ENCODE assay signal across 22 cellular contexts in the genomic region with DNA sequence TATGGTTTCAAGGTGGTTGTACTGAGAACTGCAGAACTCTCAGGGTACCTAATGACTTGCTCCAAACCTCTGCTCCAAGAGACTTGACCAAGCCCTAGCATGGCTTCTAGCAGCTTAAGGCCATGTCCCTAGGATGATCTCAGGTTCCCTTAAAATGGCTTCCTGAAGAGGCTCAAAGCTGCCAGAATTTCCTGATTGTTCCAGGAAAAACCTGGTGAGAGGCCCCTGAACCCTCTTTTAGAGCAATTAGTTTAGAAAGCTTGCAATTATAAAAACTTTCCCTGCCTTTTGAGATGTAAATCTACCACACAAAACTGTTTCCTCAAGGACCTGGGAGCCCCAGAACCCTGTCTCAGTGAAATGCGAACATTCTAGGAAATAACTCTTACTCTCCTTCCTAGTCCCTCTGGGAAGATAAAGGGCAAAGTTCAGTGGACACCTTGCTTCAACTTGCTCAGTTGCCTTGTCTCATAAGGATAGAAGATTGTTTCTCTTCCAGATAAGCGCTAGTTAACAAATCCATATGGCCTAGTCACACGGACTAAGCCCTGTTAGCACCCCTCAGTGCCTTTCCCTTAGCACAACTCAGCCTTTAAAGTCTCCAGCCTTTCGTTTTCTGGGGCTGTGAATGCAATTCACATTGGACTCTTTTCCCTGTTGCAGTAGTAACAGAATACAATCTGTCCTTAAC. TPM values are rescaled to one million over a fixed set of nuclear protein-coding genes. Genes with fewer than 3 reads are reported as not detected.
DNase-seq lines count a peak whose midpoint lies in the region; ATAC-seq, FAIRE-seq and TF ChIP-seq lines count a peak whose summit lies in the region.
"Had no signal": no experiment of that assay in that cellular context is flagged by ENCODE, and none has a peak within 500 bp of the region (broad histone marks: within the 10 kb centered on the region; RNA-seq: fewer than 3 reads in every experiment).

No MANE protein-coding gene starts in this region.

- POLR2A ChIA-PET in CD4-positive, alpha-beta memory T cell (lab: Charles Lee; ENCODE audit: partially characterized antibody): no interaction called here
- POLR2A ChIA-PET in H1 (lab: Charles Lee; ENCODE audit: partially characterized antibody) (interaction anchor here (0.9 to 3.5 kb wide), 6 partner anchors 9 to 391 kb away, joined by 3 to 14 read pairs (median 3); partner anchors contain the start of gene LDHB), PC-3 (lab: Charles Lee; ENCODE audit: unreplicated experiment) (no interaction called here)

- TF ChIP-seq EP300 in H1 (IDR thresholded peaks at IDR 0.05; ENCODE audit: borderline replicate concordance in 1 of 2, low read depth in 2 of 2, low read length in 2 of 2): no peak

- H2AFZ ChIP-seq in H1 (ENCODE audit: low read length) (no peak overlapping the region), PC-3 (ENCODE audit: low read length) (no peak overlapping the region)

- H3K36me3 ChIP-seq in CD4-positive, alpha-beta memory T cell (ENCODE audit: insufficient read depth, low read length): no peaks in the 10 kb centered on the region
- H3K36me3 ChIP-seq in HUES64 (ENCODE audit: insufficient read depth, low read length) (peaks cover 17% of the 10 kb centered on the region), H1 (ENCODE audit: control insufficient read depth in 2 of 4, insufficient read depth in 4 of 4, low read length in 3 of 4) (no peaks in the 10 kb centered on the region; a peak in 1 of 8 replicates), PC-3 (ENCODE audit: low read depth, low read length) (no peaks in the 10 kb centered on the region)
- H3K36me3 ChIP-seq: ascending aorta, right atrium auricular region, SJCRH30 had no signal

- FAIRE-seq in H1 (lab: Jason Lieb, UNC): peak; percentile 66
- FAIRE-seq: HTR-8/SVneo had no signal

- H3K4me2 ChIP-seq in H1 (ENCODE audit: insufficient read depth in 1 of 2, low read depth in 2 of 2, low read length in 2 of 2): peak overlapping the region; percentile 69 to 76; a peak in 3 of 4 replicates
- no peak overlapping the region for H3K4me2 ChIP-seq in PC-3 (ENCODE audit: low read length)

- no peaks in the 10 kb centered on the region for H3K9me3 ChIP-seq in CD4-positive, alpha-beta memory T cell (ENCODE audit: control insufficient read depth in 1 of 2, low read length in 2 of 2)
- H3K9me3 ChIP-seq in HUES64 (ENCODE audit: insufficient read depth, low read depth, low read length) (no peaks in the 10 kb centered on the region), H1 (ENCODE audit: insufficient read depth in 2 of 2, low read depth in 1 of 2, low read length in 1 of 2) (no peaks in the 10 kb centered on the region), PC-3 (ENCODE audit: low read length) (no peaks in the 10 kb centered on the region)
- H3K9me3 ChIP-seq: ascending aorta, right atrium auricular region, SJCRH30 had no signal

- H2AK5ac ChIP-seq in H1 (ENCODE audit: low read depth, low read length): no peak overlapping the region

- no peak overlapping the region for H2BK15ac ChIP-seq in H1 (ENCODE audit: low read length)

- H3K14ac ChIP-seq in H1 (ENCODE audit: insufficient read length): no peak overlapping the region

- no peak overlapping the region for H2BK12ac ChIP-seq in H1 (ENCODE audit: low read depth, low read length)

- no peak overlapping the region for H4K8ac ChIP-seq in H1 (ENCODE audit: extremely low read depth, insufficient read depth, low read length)

- H4K5ac ChIP-seq in H1 (ENCODE audit: insufficient read length, low read depth, low read length): no peak overlapping the region

- H2BK20ac ChIP-seq in H1 (ENCODE audit: low read length): no peak overlapping the region

- H3K23me2 ChIP-seq in H1 (ENCODE audit: low read depth, low read length): no peaks in the 10 kb centered on the region

- no peak overlapping the region for H4K91ac ChIP-seq in H1 (replicated peaks; ENCODE audit: insufficient read length, low read length)

- peaks cover 5 to 6% of the 10 kb centered on the region in 2 donors for H3K36me3 Mint-ChIP-seq in CD4-positive, alpha-beta memory T cell
- peaks cover 14% of the 10 kb centered on the region for H3K36me3 Mint-ChIP-seq in nephron (ENCODE audit: low read depth)

- no peak overlapping the region for H2BK120ac ChIP-seq in H1 (replicated peaks; ENCODE audit: low read depth, low read length)

- no peak overlapping the region for H3K18ac ChIP-seq in H1 (ENCODE audit: extremely low read depth, low read length)

- peaks cover 35% of the 10 kb centered on the region for H3K4me1 ChIP-seq in CD4-positive, alpha-beta memory T cell (ENCODE audit: insufficient read depth, low read length)
- H3K4me1 ChIP-seq in HUES64 (ENCODE audit: insufficient read depth, low read length) (peaks cover 32% of the 10 kb centered on the region), H1 (replicated peaks in 1 of 4; ENCODE audit: control insufficient read depth in 3 of 4, insufficient read depth in 4 of 4, low read length in 3 of 4) (peaks cover 0 to 14% (median 6%) of the 10 kb centered on the region in 4 experiments; a peak in 4 of 7 replicates), PC-3 (ENCODE audit: insufficient read depth, low read length) (peaks cover 9% of the 10 kb centered on the region)
- H3K4me1 ChIP-seq: SJCRH30 had no signal

- ATAC-seq in HG02763 (IDR thresholded peaks at IDR 0.05; ENCODE audit: unreplicated experiment) (no peak), PC-3 (no peak)
- ATAC-seq: activated CD8-positive, alpha-beta T cell treated with anti-CD3 and anti-CD28 coated beads for 36 hours; stimulated activated effector memory CD8-positive, alpha-beta T cell treated with anti-CD3 and anti-CD28 coated beads, Interleukin-12 subunit alpha, Interleukin-12 subunit beta, amount 100 ng/mL, for 72 hours had no signal

- TF ChIP-seq CTCF in H1 (IDR thresholded peaks at IDR 0.05; ENCODE audit: control extremely low read depth in 1 of 3, insufficient read depth in 1 of 3, low read depth in 1 of 3, low read length in 3 of 3) (no peak), nephron (IDR thresholded peaks at IDR 0.05; ENCODE audit: unreplicated experiment in 3 of 3) (no peak), PC-3 (conservative IDR thresholded peaks at IDR 0.05; ENCODE audit: low read depth, low read length) (no peak)

- no peak overlapping the region for H3K56ac ChIP-seq in H1 (replicated peaks; ENCODE audit: insufficient read length, low read depth, low read length)

- no peaks in the 10 kb centered on the region for H3K9me2 ChIP-seq in PC-3 (replicated peaks; ENCODE audit: low read length)

- no peak for TF ChIP-seq RAD21 in H1 (IDR thresholded peaks at IDR 0.05 in 1 of 2, conservative IDR thresholded peaks at IDR 0.05 in 1 of 2; ENCODE audit: low read depth in 2 of 2, low read length in 2 of 2)

- H3K27ac ChIP-seq in CD4-positive, alpha-beta memory T cell (ENCODE audit: low read depth, low read length): no peak overlapping the region
- H3K27ac ChIP-seq in HUES64 (ENCODE audit: low read depth, low read length) (peak overlapping the region; percentile 73), H1 (ENCODE audit: low read depth, low read length) (peak overlapping the region; percentile 43), PC-3 (ENCODE audit: low read length) (no peak overlapping the region)
- H3K27ac ChIP-seq: ascending aorta, SJCRH30 had no signal

- intact Hi-C loops in CD4-positive, alpha-beta memory T cell (cut with micrococcal nuclease): loop anchor here (5.0 kb wide), 1 partner anchor 579 kb away; the partner anchor contains the start of gene ETNK1
- intact Hi-C loops in PC-3 (cut with micrococcal nuclease): no loop called here

- H3K9me3 Mint-ChIP-seq in CD4-positive, alpha-beta memory T cell: no peaks in the 10 kb centered on the region
- H3K9me3 Mint-ChIP-seq in nephron: no peaks in the 10 kb centered on the region
- H3K9me3 Mint-ChIP-seq: activated CD8-positive, alpha-beta T cell treated with anti-CD3 and anti-CD28 coated beads for 36 hours; activated naive CD4-positive, alpha-beta T cell treated with anti-CD3 and anti-CD28 coated beads for 36 hours; CD8-positive, alpha-beta memory T cell; stimulated activated effector memory CD8-positive, alpha-beta T cell treated with anti-CD3 and anti-CD28 coated beads, Interleukin-12 subunit alpha, Interleukin-12 subunit beta, amount 100 ng/mL, for 72 hours had no signal

- H3K27ac Mint-ChIP-seq in CD4-positive, alpha-beta memory T cell: peak overlapping the region in 2 of 7 donors; percentile 20 to 53
- H3K27ac Mint-ChIP-seq in nephron: peak overlapping the region in 2 of 3 experiments; percentile 19
- H3K27ac Mint-ChIP-seq: activated CD8-positive, alpha-beta T cell treated with anti-CD3 and anti-CD28 coated beads for 36 hours; activated naive CD4-positive, alpha-beta T cell treated with anti-CD3 and anti-CD28 coated beads for 36 hours had no signal

- no peak overlapping the region for H3K4ac ChIP-seq in H1 (replicated peaks; ENCODE audit: insufficient read length, low read depth, low read length)

- peak overlapping the region; percentile 76; the same call in 1 of the 2 replicates for H2BK5ac ChIP-seq in H1 (ENCODE audit: low read depth, low read length)

- H3K79me1 ChIP-seq in H1 (ENCODE audit: low read depth, low read length): 0 out of 2 replicates have a peak, but pooled peaks cover 2% of the 10 kb centered on the region

- CTCF ChIA-PET in CD4-positive, alpha-beta memory T cell (lab: Charles Lee; ENCODE audit: partially characterized antibody): interaction anchor here (1.0 kb wide), 1 partner anchor 352 kb away, joined by 4 read pairs; no protein-coding TSS in a partner anchor
- CTCF ChIA-PET in H1 (lab: Charles Lee; ENCODE audit: partially characterized antibody) (interaction anchor here (1.6 kb wide), 1 partner anchor 395 kb away, joined by 5 read pairs; no protein-coding TSS in a partner anchor), PC-3 (lab: Charles Lee) (no interaction called here)

- peaks cover 3% of the 10 kb centered on the region for H3F3A ChIP-seq in PC-3 (ENCODE audit: low read length, unreplicated experiment)

- H4K20me1 ChIP-seq in H1 (replicated peaks in 1 of 2; ENCODE audit: control insufficient read depth in 1 of 2, insufficient read depth in 2 of 2, low read length in 2 of 2) (no peaks in the 10 kb centered on the region), PC-3 (ENCODE audit: low read length) (peaks cover 4% of the 10 kb centered on the region; the same call in 1 of the 2 replicates)

- DNase-seq in CD4-positive, alpha-beta memory T cell: no peak
- peak in 1 of 2 experiments; percentile 15 for DNase-seq in H1 (ENCODE audit: low read depth in 1 of 2, low spot score in 2 of 2)
- DNase-seq in NCI-H2227 treated with DMSO at 0.1 percent for 48 hours (lab: John Stamatoyannopoulos, UW): no peak
- no peak for DNase-seq in PC-3
- DNase-seq in superior temporal gyrus (ENCODE audit: extremely low spot score): no peak
- DNase-seq: activated CD8-positive, alpha-beta T cell treated with anti-CD3 and anti-CD28 coated beads for 36 hours; activated naive CD4-positive, alpha-beta T cell treated with anti-CD3 and anti-CD28 coated beads for 36 hours; activated T-cell treated with anti-CD3 and anti-CD28 coated beads, Interleukin-2, amount 50 U/mL, for 1 hour; CD8-positive, alpha-beta memory T cell; GOT3; kidney glomerular epithelial cell; NCI-H1417; NCI-H526; SJCRH30; T-helper 2 cell had no signal

- H3K4me1 Mint-ChIP-seq in CD4-positive, alpha-beta memory T cell: peaks cover 35 to 54% (median 43%) of the 10 kb centered on the region in 4 donors
- peaks cover 30% of the 10 kb centered on the region for H3K4me1 Mint-ChIP-seq in nephron

- 0 out of 2 replicates have a peak overlapping the region, but pooled peaks have one; percentile 11 for H3K9ac ChIP-seq in HUES64 (ENCODE audit: low read depth, low read length)
- H3K9ac ChIP-seq in H1 (replicated peaks in 1 of 4; ENCODE audit: extremely low read depth in 1 of 4, low read depth in 3 of 4, low read length in 3 of 4): no peak overlapping the region; a peak in 1 of 7 replicates
- no peak overlapping the region for H3K9ac ChIP-seq in PC-3 (ENCODE audit: low read length)

- no peak for TF ChIP-seq POLR2A in H1 (IDR thresholded peaks at IDR 0.05; ENCODE audit: control extremely low read depth in 1 of 2, low read depth in 2 of 2, low read length in 2 of 2)

- 68% methylated on average over 4 of the region's 4 CpGs for WGBS in HUES64
- 59% methylated on average over 4 of the region's 4 CpGs; no CpG with 5 or more reads in 1 of the 2 experiments for WGBS in H1 (ENCODE audit: extremely low coverage in 1 of 2, insufficient coverage in 1 of 2, insufficient read length in 1 of 2, insufficient replicate concordance in 2 of 2, low coverage in 1 of 2, low lambda C conversion rate in 2 of 2, missing lambda C conversion rate in 1 of 2), 2 experiments

- no peaks in the 10 kb centered on the region for H3K27me3 ChIP-seq in CD4-positive, alpha-beta memory T cell (ENCODE audit: insufficient read depth, low read length)
- no peaks in the 10 kb centered on the region for H3K27me3 ChIP-seq in HUES64 (ENCODE audit: insufficient read depth, low read length)
- H3K27me3 ChIP-seq in H1 (replicated peaks in 1 of 4; ENCODE audit: control insufficient read depth in 3 of 4, extremely low read depth in 1 of 4, insufficient read depth in 3 of 4, low read length in 3 of 4): no peaks in the 10 kb centered on the region
- H3K27me3 ChIP-seq in PC-3 (ENCODE audit: low read length): no peaks in the 10 kb centered on the region
- H3K27me3 ChIP-seq: ascending aorta, right atrium auricular region, SJCRH30 had no signal

- no peaks in the 10 kb centered on the region for H3K27me3 Mint-ChIP-seq in CD4-positive, alpha-beta memory T cell
- no peaks in the 10 kb centered on the region for H3K27me3 Mint-ChIP-seq in nephron (ENCODE audit: low read depth)
- H3K27me3 Mint-ChIP-seq: activated CD8-positive, alpha-beta T cell treated with anti-CD3 and anti-CD28 coated beads for 36 hours; CD8-positive, alpha-beta memory T cell had no signal

- peak overlapping the region in 5 of 8 donors; percentile 13 to 69 (median 48) for H3K4me3 Mint-ChIP-seq in CD4-positive, alpha-beta memory T cell
- peak overlapping the region; percentile 46 to 71 (median 66) for H3K4me3 Mint-ChIP-seq in nephron

- H3K23ac ChIP-seq in H1 (ENCODE audit: insufficient read length): no peak overlapping the region

- H3K4me3 ChIP-seq in CD4-positive, alpha-beta memory T cell (ENCODE audit: low read length in 2 of 2): no peak overlapping the region
- H3K4me3 ChIP-seq in HUES64 (ENCODE audit: low read length) (peak overlapping the region; percentile 75), H1 (ENCODE audit: extremely low read depth in 1 of 4, insufficient read depth in 2 of 4, low read depth in 3 of 4, low read length in 4 of 4) (peak overlapping the region in 1 of 4 experiments; percentile 90; a peak in 1 of 8 replicates), PC-3 (ENCODE audit: low read length) (no peak overlapping the region; the same call in 1 of the 2 replicates)
- H3K4me3 ChIP-seq: right atrium auricular region, SJCRH30 had no signal

- H3K79me2 ChIP-seq in H1 (ENCODE audit: control insufficient read depth in 1 of 2, insufficient read depth in 2 of 2, low read length in 2 of 2) (peaks cover 0 to 50% of the 10 kb centered on the region in 2 experiments; a peak in 2 of 4 replicates), PC-3 (ENCODE audit: low read length) (peaks cover 54% of the 10 kb centered on the region)

- BruUV-seq in PC-3 (replicated peaks; lab: Mats Ljungman, UMichigan): no TSS peak

RNA-seq across cellular contexts. Expression of gene CMAS, which starts 2.5 kb away (rescaled TPM):
- total RNA-seq in CD4-positive, alpha-beta memory T cell: 10 to 100 TPM; 20.1 to 20.3 TPM
- 10 to 100 TPM; 45.0 to 54.0 TPM for polyA plus RNA-seq in CD4-positive, alpha-beta memory T cell
- 49.6 TPM for polyA plus RNA-seq in HUES64 (2013, experiment 1 of 2)
- polyA plus RNA-seq in HUES64 (2013, experiment 2 of 2): 53.0 TPM
- 53.2 and 59.8 TPM in 2 replicates for total RNA-seq in H1 (2021; fragmentation: NEBNext Ultra II Directional; extraction: Animal tissue kit (Norgen Biotek cat#: 25700))
- polyA plus RNA-seq in H1 (2011; rRNA removed): 8.2 and 13.2 TPM in 2 replicates
- 26.5 TPM for polyA plus RNA-seq in H1 (2011; cell fraction: cytosol; rRNA removed)
- 5.0 TPM for polyA plus RNA-seq in H1 (2011; cell fraction: nucleus; rRNA removed)
- 32.6 to 48.3 TPM (median 34.7 TPM) in 4 replicates for polyA plus RNA-seq in H1 (2012, experiment 1 of 2)
- 11.1 TPM for polyA plus RNA-seq in H1 (2012, experiment 2 of 2)
- 47.6 TPM for polyA plus RNA-seq in H1 (2013, experiment 1 of 2)
- 51.7 TPM for polyA plus RNA-seq in H1 (2013, experiment 2 of 2)
- polyA minus RNA-seq in H1 (2011; rRNA and poly(A)+ RNA removed): 6.0 and 10.9 TPM in 2 replicates
- 12.8 TPM for polyA minus RNA-seq in H1 (2011; cell fraction: cytosol; rRNA and poly(A)+ RNA removed)
- polyA minus RNA-seq in H1 (2011; cell fraction: nucleus; rRNA and poly(A)+ RNA removed): 10.0 TPM
- total RNA-seq in PC-3 (2014; rRNA removed): 25.0 and 47.6 TPM in 2 replicates

Comparison
In these comparisons a context has a peak if more than half of its experiments do, and no peak if none do; other contexts are left out.
1. H3K27ac ChIP-seq: peak in HUES64 (single experiment) and H1 (single experiment); none in CD4-positive, alpha-beta memory T cell (single experiment) and PC-3 (single experiment).